Comparison of ENCODE assay signal across 8 cellular contexts in the genomic region with DNA sequence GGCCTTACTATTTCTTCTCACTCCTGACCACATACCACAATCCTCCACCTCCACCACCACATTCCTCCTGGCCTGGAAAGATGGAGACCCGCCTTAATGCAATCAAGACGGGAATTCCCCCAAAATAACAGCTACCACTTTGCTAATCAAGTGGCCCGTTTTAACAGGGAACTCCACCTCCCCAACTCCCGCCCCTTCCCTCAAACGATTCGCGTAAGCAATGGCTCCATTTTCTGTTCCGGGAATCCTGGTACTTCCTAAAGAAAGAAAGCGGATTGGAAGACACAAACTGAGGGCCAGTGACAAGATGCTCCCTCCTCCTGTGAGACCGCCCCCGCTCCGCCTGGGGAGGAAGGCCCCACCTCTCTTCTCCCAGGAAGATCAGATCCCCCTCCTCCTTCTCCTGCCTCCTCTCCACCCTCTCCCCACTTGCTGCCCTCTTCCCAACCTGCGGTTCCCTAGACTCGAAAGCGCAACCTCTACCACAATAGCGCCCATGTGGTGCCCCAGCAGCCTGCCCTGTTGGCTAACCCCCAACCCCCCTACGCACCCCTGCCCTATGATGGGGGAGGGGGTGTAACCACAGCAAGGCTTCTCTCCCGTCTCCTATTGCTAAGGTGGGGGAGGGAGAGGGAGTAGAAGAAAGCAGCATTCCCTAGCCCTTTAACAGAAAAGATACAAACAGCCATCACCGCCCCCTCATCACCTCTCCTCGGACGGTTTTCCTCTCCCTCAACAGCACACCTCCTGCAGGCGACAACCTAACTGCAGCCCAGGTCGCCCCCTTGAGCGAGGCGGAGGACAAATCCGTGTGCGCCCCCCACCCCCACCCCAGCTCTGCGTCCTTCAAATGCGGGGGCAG. TPM values are rescaled to one million over a fixed set of nuclear protein-coding genes. Genes with fewer than 3 reads are reported as not detected.
DNase-seq lines count a peak whose midpoint lies in the region; ATAC-seq and TF ChIP-seq lines count a peak whose summit lies in the region.

No MANE protein-coding gene starts in this region.

- peak; percentile 38 for ATAC-seq in HG03354 (IDR thresholded peaks at IDR 0.05; ENCODE audit: poor library complexity, severe bottlenecking, unreplicated experiment)

- peak overlapping the region; percentile 92 for H3K4me3 Mint-ChIP-seq in activated naive CD8-positive, alpha-beta T cell treated with anti-CD3 and anti-CD28 coated beads for 36 hours
- H3K4me3 Mint-ChIP-seq in neural progenitor cell: peak overlapping the region; percentile 99

- peaks cover 16% of the 10 kb centered on the region for H3K4me1 ChIP-seq in neural progenitor cell

- TF ChIP-seq CTCF in neural progenitor cell (IDR thresholded peaks at IDR 0.05): peak; percentile 41

- H2AFZ ChIP-seq in neural progenitor cell (replicated peaks): no peak overlapping the region

- H4K20me1 ChIP-seq in neural progenitor cell (ENCODE audit: low read depth): peaks cover 47% of the 10 kb centered on the region

- no peaks in the 10 kb centered on the region for H3K36me3 ChIP-seq in neural progenitor cell

- peak overlapping the region; percentile 89 for H3K27ac Mint-ChIP-seq in activated naive CD8-positive, alpha-beta T cell treated with anti-CD3 and anti-CD28 coated beads for 36 hours
- peak overlapping the region; percentile 72 for H3K27ac Mint-ChIP-seq in neural progenitor cell

- peaks cover 7% of the 10 kb centered on the region for H3K27me3 Mint-ChIP-seq in activated naive CD8-positive, alpha-beta T cell treated with anti-CD3 and anti-CD28 coated beads for 36 hours
- peaks cover 4% of the 10 kb centered on the region for H3K27me3 Mint-ChIP-seq in neural progenitor cell (ENCODE audit: insufficient read depth, low read depth)

- no peaks in the 10 kb centered on the region for H3K27me3 ChIP-seq in neural progenitor cell

- peak overlapping the region; percentile 51 for H3K9ac ChIP-seq in neural progenitor cell

- no peaks in the 10 kb centered on the region for H3K9me3 ChIP-seq in neural progenitor cell (ENCODE audit: low read depth)

- peak overlapping the region; percentile 84 for H3K4me2 ChIP-seq in neural progenitor cell

- H3K36me3 Mint-ChIP-seq in activated naive CD8-positive, alpha-beta T cell treated with anti-CD3 and anti-CD28 coated beads for 36 hours: peaks cover 14% of the 10 kb centered on the region
- H3K36me3 Mint-ChIP-seq in neural progenitor cell: peaks cover 12% of the 10 kb centered on the region

- peaks cover 30% of the 10 kb centered on the region for H3K4me1 Mint-ChIP-seq in activated naive CD8-positive, alpha-beta T cell treated with anti-CD3 and anti-CD28 coated beads for 36 hours
- H3K4me1 Mint-ChIP-seq in neural progenitor cell: peaks cover 22% of the 10 kb centered on the region

- peaks cover 30% of the 10 kb centered on the region for H3F3A ChIP-seq in neural progenitor cell (ENCODE audit: low read depth)

- peak; percentile 52 for DNase-seq in stimulated activated CD4-positive, alpha-beta T cell treated with anti-CD3 and anti-CD28 coated beads, Interleukin-15, amount 100 ng/mL, for 24 hours
- no peak for DNase-seq in stimulated activated CD4-positive, alpha-beta T cell treated with anti-CD3 and anti-CD28 coated beads, Interleukin-4, amount 100 ng/mL, for 4 hours
- DNase-seq in NCI-H69 (lab: John Stamatoyannopoulos, UW): peak; percentile 98
- DNase-seq in activated naive CD8-positive, alpha-beta T cell treated with anti-CD3 and anti-CD28 coated beads for 36 hours: peak; percentile 32
- DNase-seq in glomerular visceral epithelial cell (ENCODE audit: extremely low spot score): peak; percentile 97
- peak; percentile 95 for DNase-seq in neural progenitor cell (ENCODE audit: low spot score)
- DNase-seq in cortex of kidney (lab: John Stamatoyannopoulos, UW): no peak

- H3K27ac ChIP-seq in neural progenitor cell: peak overlapping the region; percentile 68

- H3K9me3 Mint-ChIP-seq in activated naive CD8-positive, alpha-beta T cell treated with anti-CD3 and anti-CD28 coated beads for 36 hours: no peaks in the 10 kb centered on the region
- H3K9me3 Mint-ChIP-seq in neural progenitor cell: no peaks in the 10 kb centered on the region

- peaks cover 54% of the 10 kb centered on the region for H3K79me2 ChIP-seq in neural progenitor cell (ENCODE audit: low read depth)

- H3K4me3 ChIP-seq in neural progenitor cell: peak overlapping the region; percentile 85

RNA-seq across cellular contexts. Expression of a gene that starts 0.8 kb away (rescaled TPM):
- total RNA-seq in activated naive CD8-positive, alpha-beta T cell treated with anti-CD3 and anti-CD28 coated beads for 36 hours: 10 to 100 TPM; 81.8 to 82.5 TPM
- total RNA-seq in neural progenitor cell (ENCODE audit: low replicate concordance): 84.1 and 144 TPM in 2 replicates

RNA-seq across cellular contexts. Expression of a gene that starts 15.0 kb away (rescaled TPM):
- under 1 TPM; 0.24 to 0.39 TPM for total RNA-seq in activated naive CD8-positive, alpha-beta T cell treated with anti-CD3 and anti-CD28 coated beads for 36 hours
- total RNA-seq in neural progenitor cell (ENCODE audit: low replicate concordance): 0.07 and 1.2 TPM in 2 replicates

RNA-seq across cellular contexts. Expression of a gene that starts 21.6 kb away (rescaled TPM):
- total RNA-seq in activated naive CD8-positive, alpha-beta T cell treated with anti-CD3 and anti-CD28 coated beads for 36 hours: not detected
- 0.56 TPM in 1 of 2 replicates, not detected in the other for total RNA-seq in neural progenitor cell (ENCODE audit: low replicate concordance)

RNA-seq across cellular contexts. Expression of a gene that starts 31.2 kb away (rescaled TPM):
- total RNA-seq in activated naive CD8-positive, alpha-beta T cell treated with anti-CD3 and anti-CD28 coated beads for 36 hours: 100 to 1,000 TPM in 1 of 2 experiments, 10 to 100 TPM in 1; 97.4 to 104 TPM
- total RNA-seq in neural progenitor cell (ENCODE audit: low replicate concordance): 12.6 and 18.2 TPM in 2 replicates

RNA-seq across cellular contexts. Expression of a gene that starts 42.7 kb away (rescaled TPM):
- 1 to 10 TPM; 1.3 to 1.4 TPM for total RNA-seq in activated naive CD8-positive, alpha-beta T cell treated with anti-CD3 and anti-CD28 coated beads for 36 hours
- 0.25 TPM in 1 of 2 replicates, not detected in the other for total RNA-seq in neural progenitor cell (ENCODE audit: low replicate concordance)

Comparison
In these comparisons a context has a peak if more than half of its experiments do, and no peak if none do; other contexts are left out.
1. DNase-seq: peak in stimulated activated CD4-positive, alpha-beta T cell treated with anti-CD3 and anti-CD28 coated beads, Interleukin-15, amount 100 ng/mL, for 24 hours (single experiment), NCI-H69 (single experiment), activated naive CD8-positive, alpha-beta T cell treated with anti-CD3 and anti-CD28 coated beads for 36 hours (single experiment), glomerular visceral epithelial cell (single experiment) and neural progenitor cell (single experiment); none in stimulated activated CD4-positive, alpha-beta T cell treated with anti-CD3 and anti-CD28 coated beads, Interleukin-4, amount 100 ng/mL, for 4 hours (0 of 2) and cortex of kidney (single experiment).